Comparison of ENCODE assay signal across 25 cellular contexts in genomic region chr12:94767971-94768370, GRCh38.
A peak's percentile ranks its signal among the peaks of the same experiment; 100 is the strongest.
DNase-seq lines count a peak whose midpoint lies in the region; ATAC-seq and TF ChIP-seq lines count a peak whose summit lies in the region.
"Had no signal": no experiment of that assay in that cellular context is flagged by ENCODE, and none has a peak within 500 bp of the region (broad histone marks: within the 10 kb centered on the region; RNA-seq: fewer than 3 reads in every experiment).

No MANE protein-coding gene starts in this region.

- TF ChIP-seq CTCF in Loucy (conservative IDR thresholded peaks at IDR 0.05; ENCODE audit: low read length) (no peak), choroid plexus epithelial cell (conservative IDR thresholded peaks at IDR 0.05; ENCODE audit: low read depth, low read length) (no peak), nephron (IDR thresholded peaks at IDR 0.05; ENCODE audit: unreplicated experiment in 3 of 3) (no peak)

- H3K27me3 ChIP-seq in Loucy (ENCODE audit: insufficient read depth, low read length, poor library complexity, severe bottlenecking): no peaks in the 10 kb centered on the region
- H3K27me3 ChIP-seq: cardiac muscle cell, MG63 had no signal

- no peaks in the 10 kb centered on the region for H3K9me2 ChIP-seq in Loucy (replicated peaks; ENCODE audit: low read depth, low read length)

- peak overlapping the region; percentile 87 to 89 (median 88) for H3K27ac Mint-ChIP-seq in nephron
- H3K27ac Mint-ChIP-seq: activated T-helper 1 cell treated with anti-CD3 and anti-CD28 coated beads, Interleukin-12 subunit alpha, Interleukin-12 subunit beta, Interleukin-2, Interleukin-4 antibody, amounts not matched to agents 30 ng/mL and 10 ng/mL and 1 ng/mL, durations not matched to agents 14 hours and 24 hours and 36 hours had no signal

- ATAC-seq in GM19455 (IDR thresholded peaks at IDR 0.05; ENCODE audit: unreplicated experiment) (no peak), GM19351 (IDR thresholded peaks at IDR 0.05; ENCODE audit: unreplicated experiment) (no peak)
- ATAC-seq: K562 had no signal

- H3K9me3 Mint-ChIP-seq in nephron: no peaks in the 10 kb centered on the region
- H3K9me3 Mint-ChIP-seq: activated T-helper 1 cell treated with anti-CD3 and anti-CD28 coated beads, Interleukin-12 subunit alpha, Interleukin-12 subunit beta, Interleukin-2, Interleukin-4 antibody, amounts not matched to agents 30 ng/mL and 10 ng/mL and 1 ng/mL, durations not matched to agents 14 hours and 24 hours and 36 hours had no signal

- peak overlapping the region in 1 of 3 experiments; percentile 52 for H3K4me3 Mint-ChIP-seq in nephron
- H3K4me3 Mint-ChIP-seq: activated T-helper 1 cell treated with anti-CD3 and anti-CD28 coated beads, Interleukin-12 subunit alpha, Interleukin-12 subunit beta, Interleukin-2, Interleukin-4 antibody, amounts not matched to agents 30 ng/mL and 10 ng/mL and 1 ng/mL, durations not matched to agents 14 hours and 24 hours and 36 hours had no signal

- peak overlapping the region; percentile 86 for H3K4me2 ChIP-seq in Loucy (ENCODE audit: low read depth, low read length, poor library complexity, severe bottlenecking)
- H3K4me2 ChIP-seq: smooth muscle cell had no signal

- H3K9me3 ChIP-seq in Loucy (ENCODE audit: insufficient read depth, low read depth, low read length): no peaks in the 10 kb centered on the region
- H3K9me3 ChIP-seq: Caco-2, MG63 had no signal

- no peaks in the 10 kb centered on the region for H3K36me3 ChIP-seq in Loucy (ENCODE audit: insufficient read depth, low read length)
- H3K36me3 ChIP-seq: cardiac muscle cell, MG63 had no signal

- DNase-seq in GM03348 (ENCODE audit: low spot score): peak; percentile 14
- peak; percentile 56 for DNase-seq in choroid plexus epithelial cell (ENCODE audit: low read depth)
- DNase-seq in stimulated activated naive CD4-positive, alpha-beta T cell (lab: John Stamatoyannopoulos, UW): no peak
- DNase-seq in AG20443 (ENCODE audit: low spot score): no peak
- DNase-seq: activated CD4-positive, alpha-beta T cell treated with anti-CD3 and anti-CD28 coated beads, Interleukin-2, amount 50 U/mL, for 48 hours; activated naive CD4-positive, alpha-beta T cell treated with anti-CD3 and anti-CD28 coated beads, Interleukin-2, amount 50 U/mL, for 16 hours; C1 segment of cervical spinal cord; Caco-2; HCEC 1CT; islet precursor cell; MG63; NCI-H2081; NCI-H2227 treated with DMSO at 0.1 percent for 48 hours; NCI-H774; nephron progenitor cell; stimulated activated CD4-positive, alpha-beta T cell treated with anti-CD3 and anti-CD28 coated beads, Interleukin-2, amount 100 ng/mL, for 24 hours; trophoblast cell had no signal

- H3F3A ChIP-seq in Loucy (ENCODE audit: low read depth): peaks cover 18% of the 10 kb centered on the region

- H4K20me1 ChIP-seq in Loucy (ENCODE audit: insufficient read depth, low read length, poor library complexity, severe bottlenecking): no peaks in the 10 kb centered on the region

- H3K27me3 Mint-ChIP-seq in nephron (ENCODE audit: low read depth): no peaks in the 10 kb centered on the region

- H3K4me3 ChIP-seq in Loucy (ENCODE audit: low read length, poor library complexity, severe bottlenecking) (peak overlapping the region; percentile 73), choroid plexus epithelial cell (ENCODE audit: low read depth, low read length) (no peak overlapping the region)
- H3K4me3 ChIP-seq: cardiac muscle cell, K562, MG63, smooth muscle cell had no signal

- peak overlapping the region; percentile 77 for H3K9ac ChIP-seq in Loucy (ENCODE audit: low read depth, low read length, poor library complexity, severe bottlenecking)

- no peaks in the 10 kb centered on the region for H3K79me2 ChIP-seq in Loucy (ENCODE audit: insufficient read depth, low read length)

- H3K4me1 ChIP-seq in Loucy (ENCODE audit: insufficient read depth, low read length, poor library complexity, severe bottlenecking): peaks cover 43% of the 10 kb centered on the region

- H2AFZ ChIP-seq in Loucy (ENCODE audit: low read length): peak overlapping the region; percentile 48; the same call in 1 of the 2 replicates

- peaks cover 56% of the 10 kb centered on the region for H3K4me1 Mint-ChIP-seq in nephron

- no peaks in the 10 kb centered on the region for H3K36me3 Mint-ChIP-seq in nephron (ENCODE audit: low read depth)

Comparison
In these comparisons a context has a peak if more than half of its experiments do, and no peak if none do; other contexts are left out.
1. DNase-seq: peak in GM03348 (single experiment) and choroid plexus epithelial cell (single experiment); none in stimulated activated naive CD4-positive, alpha-beta T cell (0 of 6) and AG20443 (single experiment).